ENCODE assay signal across 9 cellular contexts in genomic region chr20:45347297-45347935, GRCh38. TPM values are rescaled to one million over a fixed set of nuclear protein-coding genes. Genes with fewer than 3 reads are reported as not detected.
DNase-seq lines count a peak whose midpoint lies in the region; ATAC-seq and TF ChIP-seq lines count a peak whose summit lies in the region.
"Had no signal": no experiment of that assay in that cellular context is flagged by ENCODE, and none has a peak within 500 bp of the region (broad histone marks: within the 10 kb centered on the region; RNA-seq: fewer than 3 reads in every experiment).

No MANE protein-coding gene starts in this region.

- peak overlapping the region; percentile 82 for H3K4me3 ChIP-seq in lower lobe of right lung
- peak overlapping the region; percentile 55 to 88 (median 72) for H3K4me3 ChIP-seq in upper lobe of left lung

- TF ChIP-seq CTCF in lower lobe of right lung (IDR thresholded peaks at IDR 0.05) (no peak), upper lobe of left lung (IDR thresholded peaks at IDR 0.05) (no peak)

- peaks cover 25% of the 10 kb centered on the region for H3K4me1 Mint-ChIP-seq in activated T-cell treated with anti-CD3 and anti-CD28 coated beads, Interleukin-2, amount 50 U/mL, for 4 hours (ENCODE audit: low read depth)

- no peak for TF ChIP-seq POLR2A in upper lobe of left lung (IDR thresholded peaks at IDR 0.05)

- H3K36me3 ChIP-seq in lower lobe of right lung, result no peaks in the 10 kb centered on the region
- no peaks in the 10 kb centered on the region for H3K36me3 ChIP-seq in upper lobe of left lung

- H3K9me3 Mint-ChIP-seq in activated T-cell treated with anti-CD3 and anti-CD28 coated beads, Interleukin-2, amount 50 U/mL, for 4 hours, result no peaks in the 10 kb centered on the region

- no peaks in the 10 kb centered on the region for H3K36me3 Mint-ChIP-seq in activated T-cell treated with anti-CD3 and anti-CD28 coated beads, Interleukin-2, amount 50 U/mL, for 4 hours (ENCODE audit: insufficient read depth)

- H3K27ac ChIP-seq in caudate nucleus (ENCODE audit: low read depth, low read length), result peak overlapping the region; percentile 83
- peak overlapping the region; percentile 93 for H3K27ac ChIP-seq in lower lobe of right lung
- peak overlapping the region; percentile 91 to 92 (median 92) for H3K27ac ChIP-seq in upper lobe of left lung

- peaks cover 10% of the 10 kb centered on the region for H3K27me3 Mint-ChIP-seq in activated T-cell treated with anti-CD3 and anti-CD28 coated beads, Interleukin-2, amount 50 U/mL, for 4 hours (ENCODE audit: low read depth)

- WGBS in upper lobe of left lung, 2 donors, result 29 to 58% methylated on average over 4 to 9 of the region's 10 CpGs

- no peak for DNase-seq in activated T-cell treated with anti-CD3 and anti-CD28 coated beads, Interleukin-2, amount 50 U/mL, for 4 hours
- DNase-seq in activated T-cell treated with anti-CD3 and anti-CD28 coated beads, Interleukin-2, amount 50 U/mL, for 1 hour, result no peak
- DNase-seq in caudate nucleus (lab: John Stamatoyannopoulos, UW), result no peak
- DNase-seq in lower lobe of right lung, result no peak
- no peak for DNase-seq in upper lobe of left lung
- DNase-seq in Ammon's horn (ENCODE audit: low spot score), result no peak
- no peak for DNase-seq in head of caudate nucleus

- no peak for TF ChIP-seq EP300 in upper lobe of left lung (IDR thresholded peaks at IDR 0.05)

- intact Hi-C loops in lower lobe of right lung (cut with DNase I) (no loop called here), head of caudate nucleus (cut with DNase I) (no loop called here)

- peak overlapping the region; percentile 84 for H3K4me3 Mint-ChIP-seq in activated T-cell treated with anti-CD3 and anti-CD28 coated beads, Interleukin-2, amount 50 U/mL, for 4 hours

- no peak for ATAC-seq in activated T-cell treated with anti-CD3 and anti-CD28 coated beads, Interleukin-2, amount 50 U/mL, for 4 hours
- peak in 1 of 2 donors; percentile 0 for ATAC-seq in lower lobe of right lung
- peak in 1 of 2 donors; percentile 3 for ATAC-seq in upper lobe of left lung (ENCODE audit: low FRiP score in 2 of 2)
- no peak for ATAC-seq in HG03520 (IDR thresholded peaks at IDR 0.05; ENCODE audit: unreplicated experiment)

- no peaks in the 10 kb centered on the region for H3K9me3 ChIP-seq in lower lobe of right lung
- no peaks in the 10 kb centered on the region for H3K9me3 ChIP-seq in upper lobe of left lung

- H3K4me1 ChIP-seq in lower lobe of right lung (peaks cover 61% of the 10 kb centered on the region), upper lobe of left lung (peaks cover 48 to 54% (median 51%) of the 10 kb centered on the region in 4 donors)

- H3K27me3 ChIP-seq in lower lobe of right lung (ENCODE audit: low read depth) (no peaks in the 10 kb centered on the region), upper lobe of left lung (no peaks in the 10 kb centered on the region)

RNA-seq across cellular contexts. Expression of gene SDC4, which starts 0.8 kb away (rescaled TPM):
- total RNA-seq in activated T-cell treated with anti-CD3 and anti-CD28 coated beads, Interleukin-2, amount 50 U/mL, for 4 hours, result 100 to 1,000 TPM in 2 of 3 donors, 10 to 100 TPM in 1; 94.0 to 138 (median 102) TPM
- total RNA-seq in lower lobe of right lung (259 TPM), upper lobe of left lung (100 to 1,000 TPM; 178 to 568 (median 291) TPM)

RNA-seq across cellular contexts. Expression of gene SYS1, which starts 15.5 kb away (rescaled TPM):
- 10 to 100 TPM; 36.4 to 37.4 (median 36.6) TPM for total RNA-seq in activated T-cell treated with anti-CD3 and anti-CD28 coated beads, Interleukin-2, amount 50 U/mL, for 4 hours
- 69.3 TPM for total RNA-seq in lower lobe of right lung
- total RNA-seq in upper lobe of left lung, result 10 to 100 TPM; 31.0 to 61.4 (median 50.7) TPM

RNA-seq across cellular contexts. Expression of gene TP53TG5, which starts 30.7 kb away (rescaled TPM):
- not detected for total RNA-seq in activated T-cell treated with anti-CD3 and anti-CD28 coated beads, Interleukin-2, amount 50 U/mL, for 4 hours
- total RNA-seq in lower lobe of right lung (not detected), upper lobe of left lung (not detected)
- total RNA-seq: SK-MEL-5 had no signal

RNA-seq across cellular contexts. Expression of gene MATN4, which starts 39.3 kb away (rescaled TPM):
- under 1 TPM in 2 of 3 donors, not detected in 1; 0.11 to 0.13 TPM for total RNA-seq in activated T-cell treated with anti-CD3 and anti-CD28 coated beads, Interleukin-2, amount 50 U/mL, for 4 hours
- total RNA-seq in lower lobe of right lung (not detected), upper lobe of left lung (under 1 TPM in 2 of 6 donors, not detected in 4; 0.30 to 0.44 TPM)

RNA-seq across cellular contexts. Expression of gene RBPJL, which starts 40.8 kb away (rescaled TPM):
- total RNA-seq in activated T-cell treated with anti-CD3 and anti-CD28 coated beads, Interleukin-2, amount 50 U/mL, for 4 hours, result under 1 TPM in 2 of 3 donors, not detected in 1; 0.13 to 0.19 TPM
- total RNA-seq in lower lobe of right lung (not detected), upper lobe of left lung (under 1 TPM in 2 of 6 donors, not detected in 4; 0.09 to 0.13 TPM)
- total RNA-seq: SK-MEL-5 had no signal
